2 cellular contexts compared by ENCODE assay signal in genomic region chr17:49942918-49943317, GRCh38.
TF ChIP-seq lines count a peak whose summit lies in the region.

No MANE protein-coding gene starts in this region.

TF ChIP-seq in A549, 52 proteins besides CTCF, POLR2A, EP300 and RAD21:
- TF ChIP-seq CHD2 (IDR thresholded peaks at IDR 0.05; ENCODE audit: low read length, partially characterized antibody): no peak
- peak; percentile 64 for TF ChIP-seq ZFP36 (IDR thresholded peaks at IDR 0.05; ENCODE audit: borderline replicate concordance, partially characterized antibody)
- TF ChIP-seq POLR2AphosphoS2 (conservative IDR thresholded peaks at IDR 0.05; ENCODE audit: low read length): no peak
- peak; percentile 44; the same call in 1 of the 2 replicates for TF ChIP-seq KDM1A (IDR thresholded peaks at IDR 0.05; ENCODE audit: low read depth)

TF ChIP-seq in H1, 55 proteins besides CTCF, POLR2A, EP300 and RAD21:
- no peak for TF ChIP-seq YY1 (IDR thresholded peaks at IDR 0.05; ENCODE audit: low read depth, low read length)
- TF ChIP-seq, protein P1, sequence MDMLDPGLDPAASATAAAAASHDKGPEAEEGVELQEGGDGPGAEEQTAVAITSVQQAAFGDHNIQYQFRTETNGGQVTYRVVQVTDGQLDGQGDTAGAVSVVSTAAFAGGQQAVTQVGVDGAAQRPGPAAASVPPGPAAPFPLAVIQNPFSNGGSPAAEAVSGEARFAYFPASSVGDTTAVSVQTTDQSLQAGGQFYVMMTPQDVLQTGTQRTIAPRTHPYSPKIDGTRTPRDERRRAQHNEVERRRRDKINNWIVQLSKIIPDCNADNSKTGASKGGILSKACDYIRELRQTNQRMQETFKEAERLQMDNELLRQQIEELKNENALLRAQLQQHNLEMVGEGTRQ (IDR thresholded peaks at IDR 0.05; ENCODE audit: low read length): no peak
- no peak for TF ChIP-seq TEAD4 (IDR thresholded peaks at IDR 0.05; ENCODE audit: low read depth, low read length)
- TF ChIP-seq, protein P2, sequence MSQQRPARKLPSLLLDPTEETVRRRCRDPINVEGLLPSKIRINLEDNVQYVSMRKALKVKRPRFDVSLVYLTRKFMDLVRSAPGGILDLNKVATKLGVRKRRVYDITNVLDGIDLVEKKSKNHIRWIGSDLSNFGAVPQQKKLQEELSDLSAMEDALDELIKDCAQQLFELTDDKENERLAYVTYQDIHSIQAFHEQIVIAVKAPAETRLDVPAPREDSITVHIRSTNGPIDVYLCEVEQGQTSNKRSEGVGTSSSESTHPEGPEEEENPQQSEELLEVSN (IDR thresholded peaks at IDR 0.05): no peak
- TF ChIP-seq MAFK (IDR thresholded peaks at IDR 0.05; ENCODE audit: low read depth, low read length): no peak
- TF ChIP-seq HDAC2 (IDR thresholded peaks at IDR 0.05; ENCODE audit: borderline replicate concordance in 1 of 2, low read depth in 2 of 2, low read length in 2 of 2): 0 out of 4 replicates have a peak, but pooled peaks of 1 of the 2 experiments have one; percentile 34
- no peak for TF ChIP-seq FOSL1 (IDR thresholded peaks at IDR 0.05; ENCODE audit: insufficient read depth, low read depth, low read length)
- TF ChIP-seq, protein P3, sequence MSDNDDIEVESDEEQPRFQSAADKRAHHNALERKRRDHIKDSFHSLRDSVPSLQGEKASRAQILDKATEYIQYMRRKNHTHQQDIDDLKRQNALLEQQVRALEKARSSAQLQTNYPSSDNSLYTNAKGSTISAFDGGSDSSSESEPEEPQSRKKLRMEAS (IDR thresholded peaks at IDR 0.05): no peak
